25 cellular contexts compared by ENCODE assay signal in the genomic region with DNA sequence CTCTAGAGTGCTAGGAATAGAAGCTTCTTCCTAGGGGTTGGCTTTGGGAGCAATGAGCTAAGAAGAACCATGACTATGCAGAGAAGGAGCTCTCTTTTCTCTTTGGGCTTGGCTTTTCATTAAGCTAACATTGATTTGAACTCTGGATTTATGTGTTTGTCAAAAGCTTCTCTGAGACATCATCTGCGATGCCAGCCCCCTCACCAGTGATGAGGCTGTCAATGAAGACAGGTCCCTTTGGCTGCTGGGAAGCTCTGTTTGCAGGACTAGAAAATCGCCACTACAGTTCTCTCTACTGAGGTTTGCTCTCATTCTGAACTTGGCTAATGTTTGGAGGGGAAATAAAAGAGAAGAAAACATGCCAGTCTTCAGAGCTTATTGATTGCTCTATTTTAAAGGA.
DNase-seq lines count a peak whose midpoint lies in the region; ATAC-seq and TF ChIP-seq lines count a peak whose summit lies in the region.
"Had no signal": no experiment of that assay in that cellular context is flagged by ENCODE, and none has a peak within 500 bp of the region (broad histone marks: within the 10 kb centered on the region; RNA-seq: fewer than 3 reads in every experiment).

No MANE protein-coding gene starts in this region.

- no peak overlapping the region for H3K4me3 ChIP-seq in heart left ventricle
- no peak overlapping the region for H3K4me3 ChIP-seq in HAP-1
- H3K4me3 ChIP-seq: body of pancreas, left ventricle myocardium inferior had no signal

- H3K27me3 ChIP-seq in heart left ventricle (no peaks in the 10 kb centered on the region), layer of hippocampus (ENCODE audit: control insufficient read depth, insufficient read depth, low read length) (no peaks in the 10 kb centered on the region), HAP-1 (ENCODE audit: low read depth) (no peaks in the 10 kb centered on the region)
- H3K27me3 ChIP-seq: body of pancreas had no signal

- in situ Hi-C loops in HAP-1 (cut with MboI; ENCODE audit: low sequenced_read_pairs): no loop called here

- no peak for TF ChIP-seq CTCF in heart left ventricle (IDR thresholded peaks at IDR 0.05)

- H3K9me3 ChIP-seq in heart left ventricle: no peaks in the 10 kb centered on the region
- H3K9me3 ChIP-seq in HAP-1: peaks cover 6% of the 10 kb centered on the region
- H3K9me3 ChIP-seq: body of pancreas, left ventricle myocardium inferior had no signal

- H3K4me3 Mint-ChIP-seq in activated CD8-positive, alpha-beta T cell treated with anti-CD3 and anti-CD28 coated beads, Interleukin-2, amount 10 ng/mL, durations not matched to agents 7 days and 5 days: no peak overlapping the region
- H3K4me3 Mint-ChIP-seq: activated CD4-positive, alpha-beta memory T cell treated with anti-CD3 and anti-CD28 coated beads for 36 hours; activated naive CD8-positive, alpha-beta T cell treated with anti-CD3 and anti-CD28 coated beads, Interleukin-2, amount 50 U/mL, for 24 hours; B cell; CD4-positive, alpha-beta memory T cell; naive thymus-derived CD4-positive, alpha-beta T cell had no signal

- POLR2A ChIA-PET in activated CD8-positive, alpha-beta T cell treated with anti-CD3 and anti-CD28 coated beads, Interleukin-2, amount 10 ng/mL, durations not matched to agents 7 days and 5 days (lab: Charles Lee): interaction anchor here (0.9 kb wide), 1 partner anchor 10 kb away, joined by 3 read pairs; no protein-coding TSS in a partner anchor

- H3K4me1 ChIP-seq in heart left ventricle (peaks cover 0 to 14% (median 2%) of the 10 kb centered on the region in 12 donors), HAP-1 (no peaks in the 10 kb centered on the region)

- 83 to 97% (median 89%) methylated on average over 2 of the region's 2 CpGs for WGBS in heart left ventricle, 4 donors

- H3K36me3 ChIP-seq in heart left ventricle: no peaks in the 10 kb centered on the region
- no peaks in the 10 kb centered on the region for H3K36me3 ChIP-seq in HAP-1 (replicated peaks)
- H3K36me3 ChIP-seq: left ventricle myocardium inferior had no signal

- H3K27ac Mint-ChIP-seq in activated CD8-positive, alpha-beta T cell treated with anti-CD3 and anti-CD28 coated beads, Interleukin-2, amount 10 ng/mL, durations not matched to agents 7 days and 5 days: no peak overlapping the region
- H3K27ac Mint-ChIP-seq: activated CD4-positive, alpha-beta memory T cell treated with anti-CD3 and anti-CD28 coated beads for 36 hours; activated naive CD8-positive, alpha-beta T cell treated with anti-CD3 and anti-CD28 coated beads, Interleukin-2, amount 50 U/mL, for 24 hours; B cell; CD4-positive, alpha-beta memory T cell; progenitor cell of endocrine pancreas had no signal

- peaks cover 4% of the 10 kb centered on the region for H3K9me3 Mint-ChIP-seq in activated CD8-positive, alpha-beta T cell treated with anti-CD3 and anti-CD28 coated beads, Interleukin-2, amount 10 ng/mL, durations not matched to agents 7 days and 5 days (ENCODE audit: insufficient read depth)
- H3K9me3 Mint-ChIP-seq: activated CD4-positive, alpha-beta memory T cell treated with anti-CD3 and anti-CD28 coated beads for 36 hours had no signal

- intact Hi-C loops in Right ventricle myocardium inferior (cut with DNase I) (no loop called here), heart left ventricle (cut with DNase I) (loop anchor here in 3 of 10 donors (5.0 to 10.0 kb wide), 4 partner anchors 65 to 267 kb away; no protein-coding TSS in a partner anchor)

- CTCF ChIA-PET in activated CD8-positive, alpha-beta T cell treated with anti-CD3 and anti-CD28 coated beads, Interleukin-2, amount 10 ng/mL, durations not matched to agents 7 days and 5 days (lab: Charles Lee): no interaction called here

- no peak for TF ChIP-seq POLR2A in heart left ventricle (IDR thresholded peaks at IDR 0.05)

- ATAC-seq in Right ventricle myocardium inferior (no peak), heart left ventricle (no peak), HG02798 (IDR thresholded peaks at IDR 0.05; ENCODE audit: poor library complexity, unreplicated experiment) (no peak)
- ATAC-seq in activated CD8-positive, alpha-beta T cell treated with anti-CD3 and anti-CD28 coated beads, Interleukin-2, amount 10 ng/mL, durations not matched to agents 7 days and 5 days: no peak
- ATAC-seq: activated naive CD8-positive, alpha-beta T cell treated with anti-CD3 and anti-CD28 coated beads, Interleukin-2, amount 50 U/mL, for 24 hours; body of pancreas; naive thymus-derived CD4-positive, alpha-beta T cell; Panc1 had no signal

- DNase-seq in Right ventricle myocardium inferior (ENCODE audit: missing footprints) (peak; percentile 41), heart left ventricle (no peak), superior temporal gyrus (ENCODE audit: extremely low spot score) (peak; percentile 31), HAP-1 (ENCODE audit: low spot score in 2 of 2) (no peak)
- no peak for DNase-seq in activated CD8-positive, alpha-beta T cell treated with anti-CD3 and anti-CD28 coated beads, Interleukin-2, amount 10 ng/mL, durations not matched to agents 7 days and 5 days
- DNase-seq: ACHN; activated CD4-positive, alpha-beta memory T cell treated with anti-CD3 and anti-CD28 coated beads for 36 hours; activated CD4-positive, alpha-beta T cell treated with anti-CD3 and anti-CD28 coated beads for 1 hour; activated CD8-positive, alpha-beta memory T cell treated with anti-CD3 and anti-CD28 coated beads, Interleukin-2, amount 50 U/mL, for 4 hours; activated naive CD4-positive, alpha-beta T cell; activated naive CD8-positive, alpha-beta T cell treated with anti-CD3 and anti-CD28 coated beads, Interleukin-2, amount 50 U/mL, for 24 hours; body of pancreas; CD4-positive, alpha-beta memory T cell; glutamatergic neuron; islet precursor cell; left ventricle myocardium inferior; naive thymus-derived CD4-positive, alpha-beta T cell; NCI-H1930; NCI-H69; stimulated activated CD4-positive, alpha-beta T cell treated with anti-CD3 and anti-CD28 coated beads, Interleukin-4, amount 100 ng/mL, for 1 hour had no signal

- H3K27me3 Mint-ChIP-seq in activated CD8-positive, alpha-beta T cell treated with anti-CD3 and anti-CD28 coated beads, Interleukin-2, amount 10 ng/mL, durations not matched to agents 7 days and 5 days (ENCODE audit: low read depth): no peaks in the 10 kb centered on the region
- H3K27me3 Mint-ChIP-seq: activated CD4-positive, alpha-beta memory T cell treated with anti-CD3 and anti-CD28 coated beads for 36 hours; activated naive CD8-positive, alpha-beta T cell treated with anti-CD3 and anti-CD28 coated beads, Interleukin-2, amount 50 U/mL, for 24 hours; B cell; CD4-positive, alpha-beta memory T cell; progenitor cell of endocrine pancreas had no signal

- no peaks in the 10 kb centered on the region for H3K4me1 Mint-ChIP-seq in activated CD8-positive, alpha-beta T cell treated with anti-CD3 and anti-CD28 coated beads, Interleukin-2, amount 10 ng/mL, durations not matched to agents 7 days and 5 days (ENCODE audit: low read depth)
- H3K4me1 Mint-ChIP-seq: activated naive CD8-positive, alpha-beta T cell treated with anti-CD3 and anti-CD28 coated beads, Interleukin-2, amount 50 U/mL, for 24 hours; B cell; CD4-positive, alpha-beta memory T cell; naive thymus-derived CD4-positive, alpha-beta T cell had no signal

- peak overlapping the region in 3 of 12 donors; percentile 38 to 84 (median 64) for H3K27ac ChIP-seq in heart left ventricle
- peak overlapping the region; percentile 52 for H3K27ac ChIP-seq in layer of hippocampus (ENCODE audit: low read depth, low read length)
- H3K27ac ChIP-seq: body of pancreas had no signal

- H3K36me3 Mint-ChIP-seq in activated CD8-positive, alpha-beta T cell treated with anti-CD3 and anti-CD28 coated beads, Interleukin-2, amount 10 ng/mL, durations not matched to agents 7 days and 5 days (ENCODE audit: low read depth): no peaks in the 10 kb centered on the region
- H3K36me3 Mint-ChIP-seq: activated CD4-positive, alpha-beta memory T cell treated with anti-CD3 and anti-CD28 coated beads for 36 hours; CD4-positive, alpha-beta memory T cell; naive thymus-derived CD4-positive, alpha-beta T cell had no signal

Comparison
In these comparisons a context has a peak if more than half of its experiments do, and no peak if none do; other contexts are left out.
1. DNase-seq: peak in Right ventricle myocardium inferior (single experiment) and superior temporal gyrus (single experiment); none in heart left ventricle (0 of 5), HAP-1 (0 of 2) and activated CD8-positive, alpha-beta T cell treated with anti-CD3 and anti-CD28 coated beads, Interleukin-2, amount 10 ng/mL, durations not matched to agents 7 days and 5 days (single experiment).